1 cellular context compared by ENCODE assay signal in genomic region chr3:185715091-185715490, GRCh38.
A peak's percentile ranks its signal among the peaks of the same experiment; 100 is the strongest.
TF ChIP-seq lines count a peak whose summit lies in the region.

No MANE protein-coding gene starts in this region.

TF ChIP-seq in SK-N-SH, 30 proteins besides CTCF, POLR2A, EP300 and RAD21 (continued from another document):
- TF ChIP-seq ELF1 (IDR thresholded peaks at IDR 0.05) (peak; percentile 26; the same call in 1 of the 2 replicates), IRF3 (IDR thresholded peaks at IDR 0.05; ENCODE audit: low read depth, low read length) (no peak), MAX (IDR thresholded peaks at IDR 0.05; ENCODE audit: low read depth) (no peak), RXRA (IDR thresholded peaks at IDR 0.05; ENCODE audit: borderline replicate concordance, low read depth) (no peak), TCF12 (IDR thresholded peaks at IDR 0.05) (peak; percentile 44)
TF ChIP-seq in SK-N-SH: peak in this region for 7.
